ENCODE assay signal across 24 cellular contexts in genomic region chr2:72316774-72317173, GRCh38.
"Had no signal": no experiment of that assay in that cellular context is flagged by ENCODE, and none has a peak within 500 bp of the region (broad histone marks: within the 10 kb centered on the region; RNA-seq: fewer than 3 reads in every experiment).

No MANE protein-coding gene starts in this region.

- H3K4me3 ChIP-seq: K562 had no signal

- H3K27ac ChIP-seq: RWPE1 had no signal

- DNase-seq: activated CD4-positive, alpha-beta T cell treated with anti-CD3 and anti-CD28 coated beads for 48 hours; activated CD4-positive, alpha-beta T cell treated with anti-CD3 and anti-CD28 coated beads, Interleukin-2, amount 50 U/mL, for 48 hours; activated CD4-positive, CD25-positive, alpha-beta regulatory T cell treated with anti-CD3 and anti-CD28 coated beads, Interleukin-2, amount 50 U/mL, for 72 hours; activated CD8-positive, alpha-beta memory T cell treated with anti-CD3 and anti-CD28 coated beads, Interleukin-2, amount 10 ng/mL, durations not matched to agents 7 days and 5 days; activated effector memory CD4-positive, alpha-beta T cell treated with anti-CD3 and anti-CD28 coated beads, Interleukin-2, amount 50 U/mL, for 16 hours; activated naive CD4-positive, alpha-beta T cell treated with Interleukin-2 at 50 U/mL for 16 hours; activated T-cell treated with anti-CD3 and anti-CD28 coated beads, Interleukin-2, amount 50 U/mL, for 24 hours; amygdala; Karpas-422; NCI-H1105 treated with DMSO at 0.1 percent for 48 hours; NCI-H1436 treated with DMSO at 0.1 percent for 48 hours; NCI-H1930; NCI-H345; NCI-H510A; NCI-H526 treated with DMSO at 0.1 percent for 48 hours; OCI-M1; SHP77 treated with DMSO at 0.1 percent for 48 hours had no signal

- H3K4me3 Mint-ChIP-seq: activated CD8-positive, alpha-beta memory T cell treated with anti-CD3 and anti-CD28 coated beads, Interleukin-2, amount 10 ng/mL, durations not matched to agents 7 days and 5 days; activated T-cell treated with anti-CD3 and anti-CD28 coated beads, Interleukin-2, amount 50 U/mL, for 24 hours; brain; T-helper 1 cell treated with Interleukin-12 subunit alpha and Interleukin-12 subunit beta and Interleukin-4 antibody, amounts not matched to agents 30 μg/mL and 1 μg/mL, for 36 hours; WTC11 had no signal

- H3K27me3 Mint-ChIP-seq: activated CD8-positive, alpha-beta memory T cell treated with anti-CD3 and anti-CD28 coated beads, Interleukin-2, amount 10 ng/mL, durations not matched to agents 7 days and 5 days; activated T-cell treated with anti-CD3 and anti-CD28 coated beads, Interleukin-2, amount 50 U/mL, for 24 hours; brain had no signal

- H3K36me3 Mint-ChIP-seq: activated CD8-positive, alpha-beta memory T cell treated with anti-CD3 and anti-CD28 coated beads, Interleukin-2, amount 10 ng/mL, durations not matched to agents 7 days and 5 days; activated naive CD4-positive, alpha-beta T cell treated with anti-CD3 and anti-CD28 coated beads, Interleukin-2, amount 50 U/mL, for 72 hours; brain; WTC11 had no signal

- H3K27ac Mint-ChIP-seq: activated CD8-positive, alpha-beta memory T cell treated with anti-CD3 and anti-CD28 coated beads, Interleukin-2, amount 10 ng/mL, durations not matched to agents 7 days and 5 days; activated naive CD4-positive, alpha-beta T cell treated with anti-CD3 and anti-CD28 coated beads, Interleukin-2, amount 50 U/mL, for 72 hours; activated T-cell treated with anti-CD3 and anti-CD28 coated beads, Interleukin-2, amount 50 U/mL, for 24 hours; brain; T-helper 1 cell treated with Interleukin-12 subunit alpha and Interleukin-12 subunit beta and Interleukin-4 antibody, amounts not matched to agents 30 μg/mL and 1 μg/mL, for 36 hours; WTC11 had no signal

- H3K9me3 Mint-ChIP-seq: activated naive CD4-positive, alpha-beta T cell treated with anti-CD3 and anti-CD28 coated beads, Interleukin-2, amount 50 U/mL, for 72 hours; activated T-cell treated with anti-CD3 and anti-CD28 coated beads, Interleukin-2, amount 50 U/mL, for 24 hours; brain; T-helper 1 cell treated with Interleukin-12 subunit alpha and Interleukin-12 subunit beta and Interleukin-4 antibody, amounts not matched to agents 30 μg/mL and 1 μg/mL, for 36 hours; WTC11 had no signal

- ATAC-seq: activated CD8-positive, alpha-beta memory T cell treated with anti-CD3 and anti-CD28 coated beads, Interleukin-2, amount 10 ng/mL, durations not matched to agents 7 days and 5 days; activated naive CD4-positive, alpha-beta T cell treated with anti-CD3 and anti-CD28 coated beads, Interleukin-2, amount 50 U/mL, for 72 hours; K562; Panc1; WTC11 had no signal

- H3K4me1 Mint-ChIP-seq: activated CD8-positive, alpha-beta memory T cell treated with anti-CD3 and anti-CD28 coated beads, Interleukin-2, amount 10 ng/mL, durations not matched to agents 7 days and 5 days; WTC11 had no signal
